In the genomic region with DNA sequence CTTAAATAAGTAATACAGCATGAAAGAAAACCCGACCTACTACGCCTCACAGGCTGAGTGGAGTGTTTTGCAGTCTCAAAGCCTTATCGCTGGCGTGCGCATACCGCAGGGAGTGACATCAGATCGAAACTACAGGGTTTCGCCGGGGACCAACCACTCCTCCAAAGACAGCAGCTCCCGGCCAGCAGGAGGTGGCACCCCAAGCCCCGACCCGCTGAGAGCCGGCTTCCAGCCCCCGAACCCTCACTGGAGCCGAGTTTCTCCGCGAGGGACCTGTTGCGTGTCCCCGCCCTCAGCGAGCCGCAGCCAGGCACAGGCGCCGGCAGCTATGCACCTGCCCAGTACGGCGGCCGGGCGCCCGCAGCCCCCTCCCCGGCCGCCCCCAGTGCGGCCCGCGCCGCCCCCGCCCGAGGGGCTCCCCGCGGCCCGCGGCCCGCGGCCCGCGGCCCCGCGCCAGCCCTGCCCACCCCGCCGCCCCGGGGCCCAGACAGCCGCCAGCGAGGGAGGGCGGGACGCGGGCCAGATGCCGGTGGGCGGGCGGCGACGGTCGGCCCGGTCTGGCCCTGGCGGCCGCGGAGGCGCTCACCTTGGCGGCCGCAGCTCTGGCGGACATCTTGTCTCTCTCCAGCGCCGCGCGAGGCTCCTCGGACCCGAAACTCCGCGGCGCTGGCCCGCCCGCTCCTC, we compare ENCODE assay signal across 8 cellular contexts. TPM values are rescaled to one million over a fixed set of nuclear protein-coding genes. Genes with fewer than 3 reads are reported as not detected.
A peak's percentile ranks its signal among the peaks of the same experiment; 100 is the strongest.
DNase-seq lines count a peak whose midpoint lies in the region; ATAC-seq, FAIRE-seq and TF ChIP-seq lines count a peak whose summit lies in the region.

No MANE protein-coding gene starts in this region.

- H3K27me3 ChIP-seq in endothelial cell of umbilical vein (ENCODE audit: control insufficient read depth in 2 of 2, insufficient read depth in 2 of 2, low read length in 2 of 2) (peaks cover 0 to 3% of the 10 kb centered on the region in 2 experiments), mesenchymal stem cell (ENCODE audit: control insufficient read depth in 1 of 2, insufficient read depth in 1 of 2, low read length in 2 of 2) (no peaks in the 10 kb centered on the region), stomach (peaks cover 0 to 23% (median 10%) of the 10 kb centered on the region in 3 donors)
- H3K27me3 ChIP-seq in effector memory CD4-positive, alpha-beta T cell (replicated peaks; ENCODE audit: control insufficient read depth, insufficient read depth, low read length, poor library complexity, severe bottlenecking) = peaks cover 34% of the 10 kb centered on the region

- H3K4me3 ChIP-seq in endothelial cell of umbilical vein (replicated peaks in 1 of 3; ENCODE audit: insufficient read depth in 1 of 3, low read depth in 1 of 3, low read length in 3 of 3) (peak overlapping the region; percentile 98 to 100 (median 99)), mesenchymal stem cell (ENCODE audit: insufficient read depth in 1 of 2, low read depth in 1 of 2, low read length in 2 of 2) (peak overlapping the region; percentile 94 to 95), stomach (peak overlapping the region; percentile 63 to 80 (median 68))
- H3K4me3 ChIP-seq in effector memory CD4-positive, alpha-beta T cell (ENCODE audit: insufficient read depth, low read depth, low read length, poor library complexity, severe bottlenecking) = no peak overlapping the region

- CTCF ChIA-PET in endothelial cell of umbilical vein (lab: Charles Lee) = interaction anchor here (0.7 to 4.4 kb wide), 10 partner anchors 9 to 115 kb away, joined by 3 to 52 read pairs (median 4); no protein-coding TSS in a partner anchor

- H3K18ac ChIP-seq in mesenchymal stem cell (ENCODE audit: low read depth in 1 of 2, low read length in 2 of 2) = peak overlapping the region; percentile 99 to 100

- peak overlapping the region in 1 of 2 experiments; percentile 91 for H3K4ac ChIP-seq in mesenchymal stem cell (ENCODE audit: low read depth in 1 of 2, low read length in 2 of 2)

- H3K27me3 Mint-ChIP-seq in T-helper 17 cell = peaks cover 20% of the 10 kb centered on the region

- H2BK120ac ChIP-seq in mesenchymal stem cell (ENCODE audit: low read depth, low read length) = peak overlapping the region; percentile 95

- peak overlapping the region; percentile 74 to 84 for H3K14ac ChIP-seq in mesenchymal stem cell (ENCODE audit: low read length in 2 of 2)

- no TSS peak for BruUV-seq in endothelial cell of umbilical vein (replicated peaks; lab: Mats Ljungman, UMichigan)

- no peaks in the 10 kb centered on the region for H3K79me1 ChIP-seq in mesenchymal stem cell (replicated peaks; ENCODE audit: low read length, poor library complexity, severe bottlenecking)

- peak overlapping the region; percentile 98 for H2BK15ac ChIP-seq in mesenchymal stem cell (ENCODE audit: low read depth, poor library complexity, severe bottlenecking)

- peak overlapping the region; percentile 10 for H3K4me3 Mint-ChIP-seq in T-helper 17 cell

- H2BK12ac ChIP-seq in mesenchymal stem cell (ENCODE audit: low read length in 2 of 2) = peak overlapping the region in 1 of 2 experiments; percentile 42

- DNase-seq in activated CD4-positive, CD25-positive, alpha-beta regulatory T cell treated with anti-CD3 and anti-CD28 coated beads, Interleukin-2, amount 50 U/mL, for 72 hours = peak; percentile 31
- DNase-seq in HK-2 (ENCODE audit: unreplicated experiment) (peak; percentile 64), T-helper 17 cell (no peak), endothelial cell of umbilical vein (ENCODE audit: low read depth, low spot score) (peak; percentile 89), mesenchymal stem cell (peak; percentile 93), stomach (peak; percentile 84)
- no peak for DNase-seq in effector memory CD4-positive, alpha-beta T cell

- no peaks in the 10 kb centered on the region for H3K9me3 ChIP-seq in T-helper 17 cell (ENCODE audit: control insufficient read depth, low read length, poor library complexity, severe bottlenecking)
- no peaks in the 10 kb centered on the region for H3K9me3 ChIP-seq in endothelial cell of umbilical vein (replicated peaks; ENCODE audit: control insufficient read depth, insufficient read depth, low read length)
- no peaks in the 10 kb centered on the region for H3K9me3 ChIP-seq in mesenchymal stem cell (ENCODE audit: control insufficient read depth, low read length)
- H3K9me3 ChIP-seq in stomach = no peaks in the 10 kb centered on the region
- H3K9me3 ChIP-seq in effector memory CD4-positive, alpha-beta T cell (ENCODE audit: control insufficient read depth, low read length) = no peaks in the 10 kb centered on the region

- no peak for TF ChIP-seq POLR2A in endothelial cell of umbilical vein (IDR thresholded peaks at IDR 0.05; ENCODE audit: low read depth, low read length)
- TF ChIP-seq POLR2A in stomach (IDR thresholded peaks at IDR 0.05) = peak in 2 of 4 donors; percentile 55 to 69

- peak overlapping the region; percentile 99 for H4K91ac ChIP-seq in mesenchymal stem cell (ENCODE audit: low read length)

- FAIRE-seq in endothelial cell of umbilical vein (lab: Jason Lieb, UNC) = no peak

- TF ChIP-seq CTCF in endothelial cell of umbilical vein (IDR thresholded peaks at IDR 0.05; ENCODE audit: extremely low read depth in 1 of 2, insufficient read depth in 1 of 2, low read depth in 1 of 2, low read length in 2 of 2) = peak; percentile 9 to 46
- TF ChIP-seq CTCF in stomach (IDR thresholded peaks at IDR 0.05) = peak in 2 of 7 experiments; percentile 7 to 24

- WGBS in mesenchymal stem cell = 0% methylated on average over 32 of the region's 79 CpGs
- WGBS in stomach, 5 donors = 0 to 4% (median 1%) methylated on average over 24 to 76 of the region's 79 CpGs

- H3K4me2 ChIP-seq in endothelial cell of umbilical vein (ENCODE audit: insufficient read depth, low read length) (peak overlapping the region; percentile 100), mesenchymal stem cell (ENCODE audit: low read length, poor library complexity, severe bottlenecking) (peak overlapping the region; percentile 68)

- H3K79me2 ChIP-seq in endothelial cell of umbilical vein (ENCODE audit: control insufficient read depth, insufficient read depth, low read length) = peaks cover 50% of the 10 kb centered on the region

- H2AK5ac ChIP-seq in mesenchymal stem cell (ENCODE audit: low read length, severe bottlenecking) = no peak overlapping the region

- peak overlapping the region; percentile 49 for H2AFZ ChIP-seq in endothelial cell of umbilical vein (ENCODE audit: low read depth, low read length)
- H2AFZ ChIP-seq in mesenchymal stem cell (ENCODE audit: low read depth, low read length) = peak overlapping the region; percentile 63

- ATAC-seq in activated CD4-positive, CD25-positive, alpha-beta regulatory T cell treated with anti-CD3 and anti-CD28 coated beads, Interleukin-2, amount 50 U/mL, for 24 hours = no peak
- peak; percentile 41 for ATAC-seq in T-helper 17 cell

- intact Hi-C loops in endothelial cell of umbilical vein (cut with micrococcal nuclease) = loop anchor here (1.0 to 5.0 kb wide), 7 partner anchors 21 to 124 kb away; no protein-coding TSS in a partner anchor
- intact Hi-C loops in stomach (cut with DNase I; ENCODE audit: low total_unique reads) = no loop called here

- H3K9me1 ChIP-seq in endothelial cell of umbilical vein (replicated peaks; ENCODE audit: control insufficient read depth, extremely low read depth, insufficient read depth, low read length) = no peaks in the 10 kb centered on the region

- dilution Hi-C loops in endothelial cell of umbilical vein (cut with MboI; ENCODE audit: extremely low pct_ligation_motif_present, low sequenced_read_pairs) = loop anchor here (10.0 kb wide), 1 partner anchor 147 kb away; no protein-coding TSS in a partner anchor

- H3K27ac ChIP-seq in endothelial cell of umbilical vein (ENCODE audit: insufficient read depth, low read depth, low read length) (peak overlapping the region; percentile 94), mesenchymal stem cell (ENCODE audit: low read length, poor library complexity, severe bottlenecking) (peak overlapping the region; percentile 35), stomach (peak overlapping the region; percentile 95 to 99 (median 99))
- H3K27ac ChIP-seq in effector memory CD4-positive, alpha-beta T cell (ENCODE audit: insufficient read depth, low read length, poor library complexity, severe bottlenecking) = no peak overlapping the region

- peak overlapping the region; percentile 97 for H3K9ac ChIP-seq in endothelial cell of umbilical vein (replicated peaks; ENCODE audit: extremely low read depth, insufficient read depth, low read length)
- peak overlapping the region; percentile 89 for H3K9ac ChIP-seq in mesenchymal stem cell (ENCODE audit: low read length)

- H3K27ac Mint-ChIP-seq in T-helper 17 cell = no peak overlapping the region

- no peak overlapping the region for H3K23ac ChIP-seq in mesenchymal stem cell (ENCODE audit: low read length in 2 of 2)

- H4K8ac ChIP-seq in mesenchymal stem cell (ENCODE audit: low read length) = peak overlapping the region; percentile 98

- H3K4me1 ChIP-seq in endothelial cell of umbilical vein (ENCODE audit: control insufficient read depth, extremely low read depth, insufficient read depth, low read length) = peaks cover 45% of the 10 kb centered on the region
- peaks cover 4% of the 10 kb centered on the region for H3K4me1 ChIP-seq in mesenchymal stem cell (ENCODE audit: control insufficient read depth, insufficient read depth, low read depth, low read length)
- peaks cover 10 to 39% (median 24%) of the 10 kb centered on the region in 4 donors for H3K4me1 ChIP-seq in stomach
- peaks cover 12% of the 10 kb centered on the region for H3K4me1 ChIP-seq in effector memory CD4-positive, alpha-beta T cell (ENCODE audit: control insufficient read depth, insufficient read depth, low read length, poor library complexity, severe bottlenecking)

- POLR2A ChIA-PET in endothelial cell of umbilical vein (lab: Charles Lee) = interaction anchor here (0.8 to 2.0 kb wide), 5 partner anchors 14 to 104 kb away, joined by 3 to 7 read pairs (median 4); no protein-coding TSS in a partner anchor

- H3K36me3 ChIP-seq in endothelial cell of umbilical vein (ENCODE audit: control insufficient read depth in 2 of 2, extremely low read depth in 1 of 2, insufficient read depth in 2 of 2, low read length in 2 of 2) (no peaks in the 10 kb centered on the region), mesenchymal stem cell (ENCODE audit: control insufficient read depth in 1 of 2, insufficient read depth in 2 of 2, low read depth in 1 of 2, low read length in 2 of 2) (no peaks in the 10 kb centered on the region), stomach (no peaks in the 10 kb centered on the region)
- no peaks in the 10 kb centered on the region for H3K36me3 ChIP-seq in effector memory CD4-positive, alpha-beta T cell (ENCODE audit: control insufficient read depth, insufficient read depth, low read length)

- peaks cover 6% of the 10 kb centered on the region for H4K20me1 ChIP-seq in endothelial cell of umbilical vein (replicated peaks; ENCODE audit: control insufficient read depth, extremely low read depth, insufficient read depth, low read length)

- TF ChIP-seq EP300 in stomach (IDR thresholded peaks at IDR 0.05) = no peak

- H3K4me1 Mint-ChIP-seq in T-helper 17 cell = peaks cover 5% of the 10 kb centered on the region

- peak overlapping the region; percentile 100 for H2BK5ac ChIP-seq in mesenchymal stem cell (ENCODE audit: low read depth, low read length, poor library complexity, severe bottlenecking)

- H3K36me3 Mint-ChIP-seq in T-helper 17 cell (ENCODE audit: low read depth) = no peaks in the 10 kb centered on the region

RNA-seq across cellular contexts. Expression of gene TJP1, which starts 0.7 kb away (rescaled TPM):
- total RNA-seq in T-helper 17 cell = under 1 TPM in 1 of 2 donors, not detected in 1; 0.16 TPM
- 128 and 133 TPM in 2 replicates for total RNA-seq in endothelial cell of umbilical vein
- polyA plus RNA-seq in endothelial cell of umbilical vein = 43.8 and 45.6 TPM in 2 replicates
- polyA plus RNA-seq in endothelial cell of umbilical vein (2011; cell fraction: cytosol; rRNA removed) = 46.5 and 50.7 TPM in 2 replicates
- polyA plus RNA-seq in endothelial cell of umbilical vein (2011; cell fraction: nucleus; rRNA removed) = 107 and 123 TPM in 2 replicates
- 47.6 and 61.8 TPM in 2 replicates for polyA plus RNA-seq in endothelial cell of umbilical vein (2012)
- polyA minus RNA-seq in endothelial cell of umbilical vein = 118 and 121 TPM in 2 replicates
- 22.8 TPM for polyA minus RNA-seq in endothelial cell of umbilical vein (2011; cell fraction: cytosol; rRNA and poly(A)+ RNA removed)
- polyA minus RNA-seq in endothelial cell of umbilical vein (2011; cell fraction: nucleus; rRNA and poly(A)+ RNA removed) = 164 and 213 TPM in 2 replicates
- 44.3 TPM for polyA plus RNA-seq in mesenchymal stem cell (2013, experiment 1 of 2)
- polyA plus RNA-seq in mesenchymal stem cell (2013, experiment 2 of 2) = 41.4 TPM
- total RNA-seq in stomach = 100 to 1,000 TPM in 3 of 5 donors, 10 to 100 TPM in 2; 62.0 to 167 (median 107) TPM
- polyA plus RNA-seq in stomach = 10 to 100 TPM; 12.3 to 14.3 (median 13.0) TPM

Comparison
In these comparisons a context has a peak if more than half of its experiments do, and no peak if none do; other contexts are left out.
1. DNase-seq: peak in activated CD4-positive, CD25-positive, alpha-beta regulatory T cell treated with anti-CD3 and anti-CD28 coated beads, Interleukin-2, amount 50 U/mL, for 72 hours (single experiment), HK-2 (single experiment), endothelial cell of umbilical vein (single experiment), mesenchymal stem cell (single experiment) and stomach (single experiment); none in T-helper 17 cell (0 of 3) and effector memory CD4-positive, alpha-beta T cell (0 of 3).
2. RNA of gene TJP1, which starts 0.7 kb away (total RNA-seq): 128 to 133 TPM in endothelial cell of umbilical vein and 62.0 to 167 TPM in stomach; 0.16 TPM in T-helper 17 cell; every median in the first group is over 10 times any median in the second.